In genomic region chr17:1783271-1783670, GRCh38 we compare ENCODE assay signal across 8 cellular contexts. TPM values are rescaled to one million over a fixed set of nuclear protein-coding genes. Genes with fewer than 3 reads are reported as not detected.
A peak's percentile ranks its signal among the peaks of the same experiment; 100 is the strongest.
DNase-seq lines count a peak whose midpoint lies in the region; ATAC-seq and TF ChIP-seq lines count a peak whose summit lies in the region.

No MANE protein-coding gene starts in this region.

- intact Hi-C loops in activated CD4-positive, alpha-beta T cell treated with anti-CD3 and anti-CD28 coated beads for 36 hours (cut with DNase I, micrococcal nuclease): no loop called here

- peak overlapping the region; percentile 55 for H3K27ac Mint-ChIP-seq in activated CD4-positive, alpha-beta T cell treated with anti-CD3 and anti-CD28 coated beads for 36 hours

- CTCF ChIA-PET in activated CD4-positive, alpha-beta T cell treated with anti-CD3 and anti-CD28 coated beads for 36 hours (lab: Charles Lee): interaction anchor here (0.6 to 1.6 kb wide), 10 partner anchors 10 to 1120 kb away, joined by 3 to 8 read pairs (median 4); partner anchors contain the start of gene RILP

- peaks cover 0 to 4% of the 10 kb centered on the region in 2 donors for H3K4me1 ChIP-seq in esophagus (ENCODE audit: control insufficient read depth in 2 of 2, insufficient read depth in 2 of 2, low read length in 1 of 2)
- H3K4me1 ChIP-seq in tibial nerve: peaks cover 0 to 68% (median 37%) of the 10 kb centered on the region in 4 donors

- DNase-seq in activated CD4-positive, alpha-beta T cell treated with anti-CD3 and anti-CD28 coated beads for 36 hours: no peak
- DNase-seq in activated CD4-positive, alpha-beta T cell treated with anti-CD3 and anti-CD28 coated beads for 1 hour: no peak
- peak; percentile 54 for DNase-seq in myocyte (ENCODE audit: low read depth)
- no peak for DNase-seq in tibial nerve (ENCODE audit: low spot score in 2 of 2)
- DNase-seq in epidermal melanocyte (ENCODE audit: insufficient read length, low spot score): no peak
- no peak for DNase-seq in NCI-H1417 (lab: John Stamatoyannopoulos, UW)

- no peaks in the 10 kb centered on the region for H3K9me3 ChIP-seq in esophagus (ENCODE audit: control insufficient read depth in 2 of 2, insufficient read depth in 1 of 2, low read depth in 1 of 2, low read length in 1 of 2)
- no peaks in the 10 kb centered on the region for H3K9me3 ChIP-seq in tibial nerve

- peaks cover 0 to 8% of the 10 kb centered on the region in 2 donors for H3K36me3 ChIP-seq in esophagus (ENCODE audit: control insufficient read depth in 2 of 2, insufficient read depth in 2 of 2, low read length in 1 of 2)
- H3K36me3 ChIP-seq in tibial nerve: peaks cover 0 to 60% (median 4%) of the 10 kb centered on the region in 3 donors

- H3K4me1 Mint-ChIP-seq in activated CD4-positive, alpha-beta T cell treated with anti-CD3 and anti-CD28 coated beads for 36 hours: peaks cover 10% of the 10 kb centered on the region

- H3K27me3 ChIP-seq in esophagus (ENCODE audit: control insufficient read depth in 1 of 2, insufficient read depth in 2 of 2, low read length in 2 of 2) (no peaks in the 10 kb centered on the region), tibial nerve (no peaks in the 10 kb centered on the region)

- H3K4me3 Mint-ChIP-seq in activated CD4-positive, alpha-beta T cell treated with anti-CD3 and anti-CD28 coated beads for 36 hours: no peak overlapping the region

- TF ChIP-seq CTCF in tibial nerve (IDR thresholded peaks at IDR 0.05): no peak

- H3K4me3 ChIP-seq in esophagus (ENCODE audit: low read depth in 1 of 2, low read length in 2 of 2) (peak overlapping the region in 1 of 2 donors; percentile 2), tibial nerve (peak overlapping the region in 2 of 4 donors; percentile 18 to 28)

- no peaks in the 10 kb centered on the region for H3K9me3 Mint-ChIP-seq in activated CD4-positive, alpha-beta T cell treated with anti-CD3 and anti-CD28 coated beads for 36 hours (ENCODE audit: low read depth)

- POLR2A ChIA-PET in activated CD4-positive, alpha-beta T cell treated with anti-CD3 and anti-CD28 coated beads for 36 hours (lab: Charles Lee): no interaction called here

- TF ChIP-seq EP300 in tibial nerve (IDR thresholded peaks at IDR 0.05): no peak

- peaks cover 46% of the 10 kb centered on the region for H3K36me3 Mint-ChIP-seq in activated CD4-positive, alpha-beta T cell treated with anti-CD3 and anti-CD28 coated beads for 36 hours (ENCODE audit: low read depth)

- H3K27ac ChIP-seq in esophagus (ENCODE audit: low read depth in 2 of 2, low read length in 1 of 2): peak overlapping the region; percentile 88 to 91
- peak overlapping the region; percentile 82 to 98 (median 93) for H3K27ac ChIP-seq in tibial nerve

- no peak for ATAC-seq in activated CD4-positive, alpha-beta T cell treated with anti-CD3 and anti-CD28 coated beads for 36 hours
- ATAC-seq in HG02840 (IDR thresholded peaks at IDR 0.05; ENCODE audit: low FRiP score, unreplicated experiment): no peak

- no peak for TF ChIP-seq POLR2A in tibial nerve (IDR thresholded peaks at IDR 0.05)

- 78 to 80% methylated on average over 19 of the region's 19 CpGs for WGBS in esophagus, 2 donors
- WGBS in tibial nerve, 2 donors: 81 to 86% methylated on average over 19 of the region's 19 CpGs

- H3K27me3 Mint-ChIP-seq in activated CD4-positive, alpha-beta T cell treated with anti-CD3 and anti-CD28 coated beads for 36 hours: no peaks in the 10 kb centered on the region

RNA-seq across cellular contexts. Expression of gene SERPINF1, which starts 21.4 kb away (rescaled TPM):
- under 1 TPM; 0.27 to 0.47 TPM for total RNA-seq in activated CD4-positive, alpha-beta T cell treated with anti-CD3 and anti-CD28 coated beads for 36 hours
- 10 to 100 TPM; 49.0 to 56.7 TPM for polyA plus RNA-seq in esophagus
- total RNA-seq in myocyte: 5,512 and 6,691 TPM in 2 replicates
- polyA plus RNA-seq in myocyte (2012): 567 TPM
- total RNA-seq in tibial nerve: 1,000 to 10,000 TPM in 1 of 4 donors, 100 to 1,000 TPM in 3; 720 to 2,221 (median 908) TPM

RNA-seq across cellular contexts. Expression of gene SERPINF2, which starts 40.6 kb away (rescaled TPM):
- total RNA-seq in activated CD4-positive, alpha-beta T cell treated with anti-CD3 and anti-CD28 coated beads for 36 hours: under 1 TPM in 1 of 2 experiments, not detected in 1; 0.12 TPM
- 1 to 10 TPM; 1.9 to 2.9 TPM for polyA plus RNA-seq in esophagus
- total RNA-seq in myocyte (0.67 and 2.0 TPM in 2 replicates), tibial nerve (10 to 100 TPM in 2 of 4 donors, 1 to 10 TPM in 2; 6.1 to 21.3 (median 11.4) TPM)
- polyA plus RNA-seq in myocyte (2012): 1.1 TPM

RNA-seq across cellular contexts. Expression of gene SMYD4, which starts 46.4 kb away (rescaled TPM):
- total RNA-seq in activated CD4-positive, alpha-beta T cell treated with anti-CD3 and anti-CD28 coated beads for 36 hours: 10 to 100 TPM; 19.7 to 19.8 TPM
- 1 to 10 TPM; 2.1 to 4.0 TPM for polyA plus RNA-seq in esophagus
- total RNA-seq in myocyte: 6.8 and 8.8 TPM in 2 replicates
- 10.1 TPM for polyA plus RNA-seq in myocyte (2012)
- 10 to 100 TPM; 15.1 to 19.9 (median 17.5) TPM for total RNA-seq in tibial nerve

RNA-seq across cellular contexts. Expression of gene RPA1, which starts 46.5 kb away (rescaled TPM):
- total RNA-seq in activated CD4-positive, alpha-beta T cell treated with anti-CD3 and anti-CD28 coated beads for 36 hours: 100 to 1,000 TPM; 134 to 191 TPM
- 10 to 100 TPM in 1 of 2 donors, 1 to 10 TPM in 1; 8.6 to 33.7 TPM for polyA plus RNA-seq in esophagus
- total RNA-seq in myocyte (11.3 and 11.6 TPM in 2 replicates), tibial nerve (10 to 100 TPM; 18.0 to 31.0 (median 26.7) TPM)
- polyA plus RNA-seq in myocyte (2012): 48.2 TPM

RNA-seq across cellular contexts. Expression of gene WDR81, which starts 58.8 kb away (rescaled TPM):
- 1 to 10 TPM; 6.9 to 8.6 TPM for total RNA-seq in activated CD4-positive, alpha-beta T cell treated with anti-CD3 and anti-CD28 coated beads for 36 hours
- 10 to 100 TPM in 1 of 2 donors, 1 to 10 TPM in 1; 8.5 to 10.7 TPM for polyA plus RNA-seq in esophagus
- total RNA-seq in myocyte (76.0 and 76.8 TPM in 2 replicates), tibial nerve (100 to 1,000 TPM in 2 of 4 donors, 10 to 100 TPM in 2; 54.4 to 111 (median 92.0) TPM)
- 30.0 TPM for polyA plus RNA-seq in myocyte (2012)

Comparison
In these comparisons a context has a peak if more than half of its experiments do, and no peak if none do; other contexts are left out.
1. RNA of gene SERPINF1, which starts 21.4 kb away (total RNA-seq): 5,512 to 6,691 TPM in myocyte and 720 to 2,221 TPM in tibial nerve; 0.27 to 0.47 TPM in activated CD4-positive, alpha-beta T cell treated with anti-CD3 and anti-CD28 coated beads for 36 hours; every median in the first group is over 100 times any median in the second.